Comparison of ENCODE assay signal across 8 cellular contexts in the genomic region with DNA sequence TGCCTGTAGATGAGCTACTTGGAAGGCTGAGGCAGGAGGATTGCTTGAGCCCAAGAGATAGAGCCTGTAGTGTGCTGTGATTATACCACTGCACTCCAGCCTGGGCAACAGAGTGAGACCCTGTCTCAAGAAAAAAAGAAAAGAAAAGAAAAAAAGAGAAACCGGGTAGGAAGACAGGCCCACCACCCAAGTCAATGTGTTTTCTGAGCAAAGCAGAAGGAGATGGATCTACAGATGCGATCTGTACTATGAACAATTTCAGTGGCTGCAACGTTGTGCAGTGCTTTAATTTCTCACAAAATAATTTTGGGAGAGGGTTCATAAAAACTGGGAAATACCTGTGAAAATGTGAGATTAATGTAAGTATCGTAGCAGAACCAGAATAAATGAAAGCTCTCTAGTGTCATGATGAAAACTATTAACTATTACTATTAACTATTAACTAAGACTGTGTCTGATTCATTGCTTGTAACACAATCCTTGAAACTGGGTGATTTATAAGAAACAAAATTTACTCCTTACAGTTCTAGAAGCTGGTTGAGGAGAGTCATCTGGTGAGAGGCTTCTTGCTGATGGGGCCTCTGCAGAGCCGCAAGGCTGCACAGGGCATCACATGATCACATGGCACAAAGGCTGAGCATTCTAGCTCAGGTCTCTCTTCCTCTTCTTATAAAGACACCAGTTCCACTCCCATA.
DNase-seq lines count a peak whose midpoint lies in the region; ATAC-seq, FAIRE-seq and TF ChIP-seq lines count a peak whose summit lies in the region.

No MANE protein-coding gene starts in this region.

- H3K27me3 Mint-ChIP-seq in MCF 10A (ENCODE audit: insufficient read depth, unreplicated experiment), result no peaks in the 10 kb centered on the region

- no peak overlapping the region for H3K4me3 ChIP-seq in right lobe of liver
- H3K4me3 ChIP-seq in HepG2 (replicated peaks in 1 of 3; ENCODE audit: insufficient read depth in 1 of 3, low read depth in 2 of 3, low read length in 3 of 3), result no peak overlapping the region

- BruUV-seq in HepG2 (replicated peaks; lab: Mats Ljungman, UMichigan) (no TSS peak), MCF 10A (replicated peaks; lab: Mats Ljungman, UMichigan) (no TSS peak)

- H3K36me3 ChIP-seq in right lobe of liver, result no peaks in the 10 kb centered on the region
- H3K36me3 ChIP-seq in HepG2 (replicated peaks in 1 of 2; ENCODE audit: control insufficient read depth in 1 of 2, insufficient read depth in 2 of 2, low read length in 2 of 2), result no peaks in the 10 kb centered on the region

- no peak for TF ChIP-seq POLR2A in right lobe of liver (IDR thresholded peaks at IDR 0.05)
- TF ChIP-seq POLR2A in HepG2 (IDR thresholded peaks at IDR 0.05; ENCODE audit: insufficient read depth in 1 of 2, low read depth in 2 of 2, low read length in 2 of 2), result no peak

- H3K4me1 ChIP-seq in right lobe of liver, result peaks cover 0 to 28% (median 6%) of the 10 kb centered on the region in 4 donors
- H3K4me1 ChIP-seq in HepG2 (ENCODE audit: insufficient read depth, low read length), result peaks cover 68% of the 10 kb centered on the region

- no peak for TF ChIP-seq RAD21 in HepG2 (CRISPR knock-in tag; IDR thresholded peaks at IDR 0.05)

- CTCF ChIA-PET in HepG2 (lab: Yijun Ruan, JAX; ENCODE audit: low intra/inter-chr PET ratio, low total read pairs) (no interaction called here), MCF 10A (lab: Yijun Ruan, JAX) (interaction anchor here (0.6 to 2.8 kb wide), 8 partner anchors 10 to 1631 kb away, joined by 3 to 17 read pairs (median 4); no protein-coding TSS in a partner anchor)

- no peak overlapping the region for H2AFZ ChIP-seq in HepG2 (ENCODE audit: low read length)

- TF ChIP-seq CTCF in right lobe of liver (IDR thresholded peaks at IDR 0.05) (no peak), HepG2 (CRISPR knock-in tag; IDR thresholded peaks at IDR 0.05) (no peak), MCF 10A (IDR thresholded peaks at IDR 0.05; ENCODE audit: unreplicated experiment) (no peak), omental fat pad (IDR thresholded peaks at IDR 0.05) (no peak)

- H3K79me2 ChIP-seq in HepG2 (ENCODE audit: insufficient read depth, low read length), result no peaks in the 10 kb centered on the region

- no peak for TF ChIP-seq EP300 in HepG2 (IDR thresholded peaks at IDR 0.05; ENCODE audit: low read depth in 2 of 2, low read length in 2 of 2)
- no peak for TF ChIP-seq EP300 in HepG2 (CRISPR knock-in tag; IDR thresholded peaks at IDR 0.05; ENCODE audit: borderline replicate concordance)

- DNase-seq in right lobe of liver (peak in 1 of 3 donors; percentile 42), HepG2 (ENCODE audit: low spot score) (no peak), MCF 10A (ENCODE audit: unreplicated experiment) (no peak), cerebellar nuclear complex (lab: John Stamatoyannopoulos, UW) (no peak), omental fat pad (ENCODE audit: low spot score) (no peak), DMS79 treated with DMSO at 0.1 percent for 48 hours (lab: John Stamatoyannopoulos, UW) (no peak)
- DNase-seq in stimulated activated effector memory CD8-positive, alpha-beta T cell treated with anti-CD3 and anti-CD28 coated beads, Interleukin-12 subunit alpha, Interleukin-12 subunit beta, amount 100 ng/mL, for 72 hours (ENCODE audit: low spot score in 2 of 2), result no peak

- H3K27ac ChIP-seq in right lobe of liver (no peak overlapping the region), HepG2 (ENCODE audit: extremely low read length, insufficient read depth, low read length) (no peak overlapping the region)

- H3K4me3 Mint-ChIP-seq in MCF 10A (ENCODE audit: unreplicated experiment), result peak overlapping the region; percentile 66
- no peak overlapping the region for H3K4me3 Mint-ChIP-seq in stimulated activated effector memory CD8-positive, alpha-beta T cell treated with anti-CD3 and anti-CD28 coated beads, Interleukin-12 subunit alpha, Interleukin-12 subunit beta, amount 100 ng/mL, for 72 hours

- H3K27ac Mint-ChIP-seq in MCF 10A (ENCODE audit: low read depth, unreplicated experiment), result peak overlapping the region; percentile 98
- H3K27ac Mint-ChIP-seq in stimulated activated effector memory CD8-positive, alpha-beta T cell treated with anti-CD3 and anti-CD28 coated beads, Interleukin-12 subunit alpha, Interleukin-12 subunit beta, amount 100 ng/mL, for 72 hours, result no peak overlapping the region

- no peaks in the 10 kb centered on the region for H3K36me3 Mint-ChIP-seq in MCF 10A (ENCODE audit: insufficient read depth, unreplicated experiment)
- no peaks in the 10 kb centered on the region for H3K36me3 Mint-ChIP-seq in stimulated activated effector memory CD8-positive, alpha-beta T cell treated with anti-CD3 and anti-CD28 coated beads, Interleukin-12 subunit alpha, Interleukin-12 subunit beta, amount 100 ng/mL, for 72 hours

- FAIRE-seq in HepG2 (lab: Jason Lieb, UNC), result no peak

- no peaks in the 10 kb centered on the region for H4K20me1 ChIP-seq in HepG2 (ENCODE audit: insufficient read depth, low read length)

- WGBS in right lobe of liver (ENCODE audit: insufficient coverage, low coverage, low lambda C conversion rate, missing lambda C conversion rate), result 85% methylated on average over 4 of the region's 5 CpGs
- 92% methylated on average over 5 of the region's 5 CpGs for WGBS in HepG2 (ENCODE audit: low lambda C conversion rate)

- POLR2A ChIA-PET in HepG2 (lab: Yijun Ruan, JAX), result interaction anchor here (1.0 to 1.1 kb wide), 2 partner anchors 13 to 88 kb away, joined by 3 to 4 read pairs; no protein-coding TSS in a partner anchor
- POLR2A ChIA-PET in MCF 10A (lab: Yijun Ruan, JAX), result interaction anchor here (0.7 to 4.5 kb wide), 22 partner anchors 16 to 248 kb away, joined by 3 to 88 read pairs (median 22); a partner anchor contains a TSS

- ATAC-seq in right lobe of liver (peak in 3 of 4 donors; percentile 18 to 40 (median 34)), HepG2 (no peak), HG03439 (IDR thresholded peaks at IDR 0.05; ENCODE audit: unreplicated experiment) (peak; percentile 63), omental fat pad (ENCODE audit: low FRiP score) (no peak)
- ATAC-seq in stimulated activated effector memory CD8-positive, alpha-beta T cell treated with anti-CD3 and anti-CD28 coated beads, Interleukin-12 subunit alpha, Interleukin-12 subunit beta, amount 100 ng/mL, for 72 hours, result peak; percentile 54

- H3K9me3 ChIP-seq in right lobe of liver, result no peaks in the 10 kb centered on the region
- no peaks in the 10 kb centered on the region for H3K9me3 ChIP-seq in HepG2 (ENCODE audit: low read length)

- H3K27me3 ChIP-seq in right lobe of liver (no peaks in the 10 kb centered on the region), HepG2 (ENCODE audit: control insufficient read depth in 1 of 2, insufficient read depth in 2 of 2, low read length in 2 of 2) (no peaks in the 10 kb centered on the region)

- intact Hi-C loops in right lobe of liver (cut with DNase I) (no loop called here), HepG2 (cut with micrococcal nuclease; ENCODE audit: unreplicated experiment) (no loop called here), MCF 10A (cut with micrococcal nuclease) (loop anchor here (5.0 kb wide), 1 partner anchor 89 kb away; no protein-coding TSS in a partner anchor)

- in situ Hi-C loops in HepG2 (cut with HindIII; ENCODE audit: extremely low pct_ligation_motif_present, low pct_unique_long_range_greater_than_20kb), result no loop called here

- H3K4me2 ChIP-seq in HepG2 (ENCODE audit: low read depth, low read length), result no peak overlapping the region

- no peak overlapping the region for H3K9ac ChIP-seq in HepG2 (ENCODE audit: insufficient read depth, low read depth, low read length)

- peaks cover 37% of the 10 kb centered on the region for H3K4me1 Mint-ChIP-seq in MCF 10A (ENCODE audit: insufficient read depth, unreplicated experiment)
- H3K4me1 Mint-ChIP-seq in stimulated activated effector memory CD8-positive, alpha-beta T cell treated with anti-CD3 and anti-CD28 coated beads, Interleukin-12 subunit alpha, Interleukin-12 subunit beta, amount 100 ng/mL, for 72 hours, result peaks cover 26% of the 10 kb centered on the region

- no peaks in the 10 kb centered on the region for H3K9me3 Mint-ChIP-seq in MCF 10A (ENCODE audit: unreplicated experiment)
- no peaks in the 10 kb centered on the region for H3K9me3 Mint-ChIP-seq in stimulated activated effector memory CD8-positive, alpha-beta T cell treated with anti-CD3 and anti-CD28 coated beads, Interleukin-12 subunit alpha, Interleukin-12 subunit beta, amount 100 ng/mL, for 72 hours

TF ChIP-seq in HepG2, 621 proteins besides CTCF, POLR2A, EP300 and RAD21 (continues in another document):
- no peak for TF ChIP-seq ZNF841 (CRISPR knock-in tag; IDR thresholded peaks at IDR 0.05; ENCODE audit: borderline replicate concordance)
- no peak for TF ChIP-seq PHF20 (CRISPR knock-in tag; IDR thresholded peaks at IDR 0.05)
- TF ChIP-seq, protein P1, sequence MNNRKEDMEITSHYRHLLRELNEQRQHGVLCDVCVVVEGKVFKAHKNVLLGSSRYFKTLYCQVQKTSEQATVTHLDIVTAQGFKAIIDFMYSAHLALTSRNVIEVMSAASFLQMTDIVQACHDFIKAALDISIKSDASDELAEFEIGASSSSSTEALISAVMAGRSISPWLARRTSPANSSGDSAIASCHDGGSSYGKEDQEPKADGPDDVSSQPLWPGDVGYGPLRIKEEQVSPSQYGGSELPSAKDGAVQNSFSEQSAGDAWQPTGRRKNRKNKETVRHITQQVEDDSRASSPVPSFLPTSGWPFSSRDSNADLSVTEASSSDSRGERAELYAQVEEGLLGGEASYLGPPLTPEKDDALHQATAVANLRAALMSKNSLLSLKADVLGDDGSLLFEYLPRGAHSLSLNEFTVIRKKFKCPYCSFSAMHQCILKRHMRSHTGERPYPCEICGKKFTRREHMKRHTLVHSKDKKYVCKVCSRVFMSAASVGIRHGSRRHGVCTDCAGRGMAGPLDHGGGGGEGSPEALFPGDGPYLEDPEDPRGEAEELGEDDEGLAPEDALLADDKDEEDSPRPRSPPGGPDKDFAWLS (CRISPR knock-in tag; IDR thresholded peaks at IDR 0.05; ENCODE audit: borderline replicate concordance), result no peak
- no peak for TF ChIP-seq MAFK (conservative IDR thresholded peaks at IDR 0.05 in 1 of 2, IDR thresholded peaks at IDR 0.05 in 1 of 2; ENCODE audit: low read length in 2 of 2)
- no peak for TF ChIP-seq PCBP2 (optimal IDR thresholded peaks at IDR 0.05; ENCODE audit: low read depth, low read length, poor library complexity, severe bottlenecking)
- TF ChIP-seq ZNF34 (CRISPR knock-in tag; IDR thresholded peaks at IDR 0.05; ENCODE audit: borderline replicate concordance), result no peak
- no peak for TF ChIP-seq ZNF292 (CRISPR knock-in tag; IDR thresholded peaks at IDR 0.05; ENCODE audit: borderline replicate concordance, low read depth)
- no peak for TF ChIP-seq ZMYM4 (CRISPR knock-in tag; IDR thresholded peaks at IDR 0.05)

Comparison
In these comparisons a context has a peak if more than half of its experiments do, and no peak if none do; other contexts are left out.
1. ATAC-seq: peak in right lobe of liver (3 of 4), HG03439 (single experiment) and stimulated activated effector memory CD8-positive, alpha-beta T cell treated with anti-CD3 and anti-CD28 coated beads, Interleukin-12 subunit alpha, Interleukin-12 subunit beta, amount 100 ng/mL, for 72 hours (single experiment); none in HepG2 (single experiment) and omental fat pad (single experiment).